ENCODE assay signal across 11 cellular contexts in genomic region chr19:53781332-53781731, GRCh38. TPM values are rescaled to one million over a fixed set of nuclear protein-coding genes. Genes with fewer than 3 reads are reported as not detected.
DNase-seq lines count a peak whose midpoint lies in the region; ATAC-seq, FAIRE-seq and TF ChIP-seq lines count a peak whose summit lies in the region.
"Not testable (repeated sequence)": the region's sequence is repeated elsewhere in the genome, so short reads cannot be mapped to it uniquely, and the experiment has no call there.
"Had no signal": no experiment of that assay in that cellular context is flagged by ENCODE, and none has a peak within 500 bp of the region (broad histone marks: within the 10 kb centered on the region; RNA-seq: fewer than 3 reads in every experiment).

No MANE protein-coding gene starts in this region.

- not testable (repeated sequence) for FAIRE-seq in H1 (lab: Jason Lieb, UNC); HepG2 (lab: Jason Lieb, UNC)

- 87% methylated on average over 8 of the region's 8 CpGs; no CpG with 5 or more reads in 1 of the 2 experiments for WGBS in H1 (ENCODE audit: extremely low coverage in 1 of 2, insufficient coverage in 1 of 2, insufficient read length in 1 of 2, insufficient replicate concordance in 2 of 2, low coverage in 1 of 2, low lambda C conversion rate in 2 of 2, missing lambda C conversion rate in 1 of 2), 2 experiments
- 45% methylated on average over 7 of the region's 8 CpGs for WGBS in HepG2 (ENCODE audit: low lambda C conversion rate)
- no CpG with 5 or more reads among the region's 8 CpGs for WGBS in neuronal stem cell (ENCODE audit: extremely low coverage in 2 of 2, insufficient read length in 2 of 2, insufficient replicate concordance in 1 of 2), 2 donors

- H3K36me3 ChIP-seq in GM23338 (ENCODE audit: insufficient read depth); H1 (ENCODE audit: control insufficient read depth in 2 of 4, insufficient read depth in 4 of 4, low read length in 3 of 4); HepG2 (replicated peaks in 1 of 2; ENCODE audit: control insufficient read depth in 1 of 2, insufficient read depth in 2 of 2, low read length in 2 of 2); neuronal stem cell (replicated peaks in 1 of 2; ENCODE audit: control insufficient read depth in 2 of 2, insufficient read depth in 2 of 2, low read length in 2 of 2): not testable (repeated sequence)

- H3K36me3 Mint-ChIP-seq in GM23338 (ENCODE audit: low read depth) (peaks cover 39% of the 10 kb centered on the region), WTC11 (peaks cover 14% of the 10 kb centered on the region)

- H3K4me1 ChIP-seq in GM23338 (ENCODE audit: insufficient read depth) (peaks cover 18% of the 10 kb centered on the region), HepG2 (ENCODE audit: insufficient read depth, low read length) (peaks cover 16% of the 10 kb centered on the region)
- not testable (repeated sequence) for H3K4me1 ChIP-seq in H1 (replicated peaks in 1 of 4; ENCODE audit: control insufficient read depth in 3 of 4, insufficient read depth in 4 of 4, low read length in 3 of 4); neuronal stem cell (ENCODE audit: control insufficient read depth in 2 of 2, insufficient read depth in 1 of 2, low read depth in 1 of 2, low read length in 2 of 2)

- not testable (repeated sequence) for H3K4ac ChIP-seq in H1 (replicated peaks; ENCODE audit: insufficient read length, low read depth, low read length); neuronal stem cell (ENCODE audit: low read length)

- POLR2A ChIA-PET in WTC11 (lab: Charles Lee); HepG2 (lab: Yijun Ruan, JAX): not testable (repeated sequence)
- POLR2A ChIA-PET in H1 (lab: Charles Lee; ENCODE audit: partially characterized antibody), result interaction anchor here (0.5 to 2.4 kb wide), 3 partner anchors 9 to 144 kb away, joined by 4 to 8 read pairs (median 5); partner anchors contain the start of gene MYADM

- CTCF ChIA-PET in WTC11 (lab: Charles Lee), result interaction anchor here (3.1 kb wide), 1 partner anchor 12 kb away, joined by 55 read pairs; no protein-coding TSS in a partner anchor
- CTCF ChIA-PET in H1 (lab: Charles Lee; ENCODE audit: partially characterized antibody), result interaction anchor here (0.9 to 1.3 kb wide), 3 partner anchors 10 to 28 kb away, joined by 3 to 5 read pairs (median 4); no protein-coding TSS in a partner anchor
- CTCF ChIA-PET in HepG2 (lab: Yijun Ruan, JAX; ENCODE audit: low intra/inter-chr PET ratio, low total read pairs), result not testable (repeated sequence)

- H3K79me2 ChIP-seq in GM23338 (replicated peaks; ENCODE audit: insufficient read depth); H1 (ENCODE audit: control insufficient read depth in 1 of 2, insufficient read depth in 2 of 2, low read length in 2 of 2); HepG2 (ENCODE audit: insufficient read depth, low read length): not testable (repeated sequence)

- H2BK12ac ChIP-seq in H1 (ENCODE audit: low read depth, low read length), result 0 out of 2 replicates have a peak overlapping the region, but pooled peaks have one; percentile 60
- H2BK12ac ChIP-seq in neuronal stem cell (ENCODE audit: low read length), result not testable (repeated sequence)

- H3K9me3 ChIP-seq in H1 (ENCODE audit: insufficient read depth in 2 of 2, low read depth in 1 of 2, low read length in 1 of 2), result peaks cover 10 to 19% of the 10 kb centered on the region in 2 experiments; a peak in 3 of 4 replicates
- not testable (repeated sequence) for H3K9me3 ChIP-seq in HepG2 (ENCODE audit: low read length); neuronal stem cell (replicated peaks in 1 of 2; ENCODE audit: control insufficient read depth in 2 of 2, insufficient read depth in 1 of 2, low read depth in 1 of 2, low read length in 2 of 2)

- H3K27me3 ChIP-seq in GM23338 (ENCODE audit: insufficient read depth); H1 (replicated peaks in 1 of 4; ENCODE audit: control insufficient read depth in 3 of 4, extremely low read depth in 1 of 4, insufficient read depth in 3 of 4, low read length in 3 of 4); HepG2 (ENCODE audit: control insufficient read depth in 1 of 2, insufficient read depth in 2 of 2, low read length in 2 of 2); neuronal stem cell (ENCODE audit: control insufficient read depth in 3 of 3, insufficient read depth in 3 of 3, low read depth in 1 of 3, low read length in 3 of 3): not testable (repeated sequence)

- not testable (repeated sequence) for H3K4me2 ChIP-seq in GM23338; H1 (ENCODE audit: insufficient read depth in 1 of 2, low read depth in 2 of 2, low read length in 2 of 2); HepG2 (ENCODE audit: low read depth, low read length)
- peak overlapping the region; percentile 2 for H3K4me2 ChIP-seq in neuronal stem cell (ENCODE audit: insufficient read depth, low read length, poor library complexity, severe bottlenecking)

- not testable (repeated sequence) for TF ChIP-seq POLR2A in H1 (IDR thresholded peaks at IDR 0.05; ENCODE audit: control extremely low read depth in 1 of 2, low read depth in 2 of 2, low read length in 2 of 2); HepG2 (IDR thresholded peaks at IDR 0.05; ENCODE audit: insufficient read depth in 1 of 2, low read depth in 2 of 2, low read length in 2 of 2)

- peaks cover 20% of the 10 kb centered on the region for H3K27me3 Mint-ChIP-seq in GM23338 (ENCODE audit: insufficient read depth, low read depth, poor library complexity)
- not testable (repeated sequence) for H3K27me3 Mint-ChIP-seq in WTC11 (ENCODE audit: low read depth)

- not testable (repeated sequence) for H4K5ac ChIP-seq in H1 (ENCODE audit: insufficient read length, low read depth, low read length)

- H3K9me2 ChIP-seq in GM23338 (ENCODE audit: insufficient read depth), result not testable (repeated sequence)

- peak overlapping the region; percentile 98 for H3K27ac ChIP-seq in GM23338 (ENCODE audit: low read depth)
- H3K27ac ChIP-seq in H1 (ENCODE audit: low read depth, low read length); HepG2 (ENCODE audit: extremely low read length, insufficient read depth, low read length); neuronal stem cell (replicated peaks; ENCODE audit: low read length): not testable (repeated sequence)

- not testable (repeated sequence) for TF ChIP-seq CTCF in GM23338 (conservative IDR thresholded peaks at IDR 0.05; ENCODE audit: low read depth in 2 of 2); WTC11 (IDR thresholded peaks at IDR 0.05); H1 (IDR thresholded peaks at IDR 0.05; ENCODE audit: control extremely low read depth in 1 of 3, insufficient read depth in 1 of 3, low read depth in 1 of 3, low read length in 3 of 3); HepG2 (CRISPR knock-in tag; IDR thresholded peaks at IDR 0.05)

- in situ Hi-C loops in HepG2 (cut with HindIII; ENCODE audit: extremely low pct_ligation_motif_present, low pct_unique_long_range_greater_than_20kb), result not testable (repeated sequence)

- not testable (repeated sequence) for H4K20me1 ChIP-seq in GM23338 (replicated peaks; ENCODE audit: insufficient read depth); H1 (replicated peaks in 1 of 2; ENCODE audit: control insufficient read depth in 1 of 2, insufficient read depth in 2 of 2, low read length in 2 of 2); HepG2 (ENCODE audit: insufficient read depth, low read length)

- H3K27ac Mint-ChIP-seq in GM23338, result not testable (repeated sequence)
- H3K27ac Mint-ChIP-seq in WTC11, result peak overlapping the region; percentile 68

- BruUV-seq in HepG2 (replicated peaks; lab: Mats Ljungman, UMichigan), result not testable (repeated sequence)

- not testable (repeated sequence) for H3K14ac ChIP-seq in H1 (ENCODE audit: insufficient read length); neuronal stem cell (ENCODE audit: low read length)

- not testable (repeated sequence) for H2BK120ac ChIP-seq in H1 (replicated peaks; ENCODE audit: low read depth, low read length); neuronal stem cell (ENCODE audit: low read depth, low read length)

- H3K79me1 ChIP-seq in H1 (ENCODE audit: low read depth, low read length); neuronal stem cell (ENCODE audit: low read depth, low read length): not testable (repeated sequence)

- peak overlapping the region; percentile 71; the same call in 1 of the 2 replicates for H4K8ac ChIP-seq in H1 (ENCODE audit: extremely low read depth, insufficient read depth, low read length)
- H4K8ac ChIP-seq in neuronal stem cell (ENCODE audit: low read depth, low read length), result not testable (repeated sequence)

- H2AK5ac ChIP-seq in H1 (ENCODE audit: low read depth, low read length); neuronal stem cell (ENCODE audit: low read depth, low read length): not testable (repeated sequence)

- not testable (repeated sequence) for H3K23ac ChIP-seq in H1 (ENCODE audit: insufficient read length); neuronal stem cell (ENCODE audit: low read depth, low read length, poor library complexity)

- not testable (repeated sequence) for TF ChIP-seq EP300 in H1 (IDR thresholded peaks at IDR 0.05; ENCODE audit: borderline replicate concordance in 1 of 2, low read depth in 2 of 2, low read length in 2 of 2); HepG2 (IDR thresholded peaks at IDR 0.05; ENCODE audit: low read depth in 2 of 2, low read length in 2 of 2); HepG2 (CRISPR knock-in tag; IDR thresholded peaks at IDR 0.05; ENCODE audit: borderline replicate concordance)

- H2BK5ac ChIP-seq in H1 (ENCODE audit: low read depth, low read length), result peak overlapping the region; percentile 98; the same call in 1 of the 2 replicates
- not testable (repeated sequence) for H2BK5ac ChIP-seq in neuronal stem cell (ENCODE audit: low read length)

- H3K4me1 Mint-ChIP-seq in GM23338 (peaks cover 16% of the 10 kb centered on the region), WTC11 (peaks cover 36% of the 10 kb centered on the region)

- H3K56ac ChIP-seq in H1 (replicated peaks; ENCODE audit: insufficient read length, low read depth, low read length), result not testable (repeated sequence)

- not testable (repeated sequence) for H2BK15ac ChIP-seq in H1 (ENCODE audit: low read length); neuronal stem cell (ENCODE audit: low read length)

- peak overlapping the region; percentile 68; the same call in 1 of the 2 replicates for H2BK20ac ChIP-seq in H1 (ENCODE audit: low read length)

- DNase-seq in GM23338 (ENCODE audit: low spot score); WTC11 (ENCODE audit: low spot score); H1 (ENCODE audit: low read depth in 1 of 2, low spot score in 2 of 2); HepG2 (ENCODE audit: low spot score); neuronal stem cell (ENCODE audit: low spot score): not testable (repeated sequence)

- peaks cover 12% of the 10 kb centered on the region; the same call in 1 of the 2 replicates for H3F3A ChIP-seq in GM23338 (replicated peaks; ENCODE audit: low read depth)

- not testable (repeated sequence) for TF ChIP-seq RAD21 in H1 (IDR thresholded peaks at IDR 0.05 in 1 of 2, conservative IDR thresholded peaks at IDR 0.05 in 1 of 2; ENCODE audit: low read depth in 2 of 2, low read length in 2 of 2); HepG2 (CRISPR knock-in tag; IDR thresholded peaks at IDR 0.05)

- not testable (repeated sequence) for H3K4me3 ChIP-seq in GM23338; H1 (ENCODE audit: extremely low read depth in 1 of 4, insufficient read depth in 2 of 4, low read depth in 3 of 4, low read length in 4 of 4); HepG2 (replicated peaks in 1 of 3; ENCODE audit: insufficient read depth in 1 of 3, low read depth in 2 of 3, low read length in 3 of 3); neuronal stem cell (ENCODE audit: low read length in 2 of 2)

- peaks cover 52% of the 10 kb centered on the region for H3K9me3 Mint-ChIP-seq in GM23338
- H3K9me3 Mint-ChIP-seq in WTC11, result not testable (repeated sequence)

- not testable (repeated sequence) for H2AFZ ChIP-seq in GM23338; H1 (ENCODE audit: low read length); HepG2 (ENCODE audit: low read length); neuronal stem cell (ENCODE audit: low read length)

- not testable (repeated sequence) for H3K9ac ChIP-seq in H1 (replicated peaks in 1 of 4; ENCODE audit: extremely low read depth in 1 of 4, low read depth in 3 of 4, low read length in 3 of 4); HepG2 (ENCODE audit: insufficient read depth, low read depth, low read length); neuronal stem cell (ENCODE audit: low read depth, low read length, poor library complexity)

- intact Hi-C loops in HepG2 (cut with micrococcal nuclease; ENCODE audit: unreplicated experiment), result not testable (repeated sequence)

- not testable (repeated sequence) for H3K4me3 Mint-ChIP-seq in GM23338, WTC11

- ATAC-seq in GM23338, WTC11, HepG2: not testable (repeated sequence)

- H4K91ac ChIP-seq in H1 (replicated peaks; ENCODE audit: insufficient read length, low read length); neuronal stem cell (ENCODE audit: low read depth, low read length, poor library complexity): not testable (repeated sequence)

- not testable (repeated sequence) for H3K18ac ChIP-seq in H1 (ENCODE audit: extremely low read depth, low read length); neuronal stem cell (ENCODE audit: low read length)

- H3K23me2 ChIP-seq in H1 (ENCODE audit: low read depth, low read length), result not testable (repeated sequence)

RNA-seq across cellular contexts. Expression of gene NLRP12, which starts 42.8 kb away (rescaled TPM):
- 7.5 and 8.4 TPM in 2 replicates for total RNA-seq in GM23338 (2014; rRNA removed; shearing (Covaris generic))
- polyA plus RNA-seq in GM23338 (2016; fragmentation: Nextera tagmentation; extraction: Ambion mirVana) (1.9 and 2.6 TPM in 2 replicates), H1 (2011; rRNA removed) (1.0 and 2.5 TPM in 2 replicates), HepG2 (2011; rRNA removed) (0.20 and 0.21 TPM in 2 replicates)
- total RNA-seq in WTC11 (2021) (4.7 to 5.6 TPM (median 4.9 TPM) in 3 replicates), HepG2 (2016; rRNA removed; fragmentation: Illumina TruSeq; extraction: Trizol) (0.10 and 0.15 TPM in 2 replicates)
- 1.8 and 1.9 TPM in 2 replicates for total RNA-seq in H1 (2021; fragmentation: NEBNext Ultra II Directional; extraction: Animal tissue kit (Norgen Biotek cat#: 25700))
- polyA plus RNA-seq in H1 (2011; cell fraction: cytosol; rRNA removed), result 2.1 TPM
- polyA plus RNA-seq in H1 (2011; cell fraction: nucleus; rRNA removed), result 2.9 TPM
- 0.69 to 1.5 TPM (median 1.1 TPM) in 4 replicates for polyA plus RNA-seq in H1 (2012, experiment 1 of 2)
- polyA plus RNA-seq in H1 (2012, experiment 2 of 2), result 0.89 TPM
- 1.8 TPM for polyA plus RNA-seq in H1 (2013, experiment 1 of 2)
- polyA plus RNA-seq in H1 (2013, experiment 2 of 2), result 1.7 TPM
- polyA minus RNA-seq in H1 (2011; rRNA and poly(A)+ RNA removed), result 2.8 and 5.0 TPM in 2 replicates
- 2.3 TPM for polyA minus RNA-seq in H1 (2011; cell fraction: cytosol; rRNA and poly(A)+ RNA removed)
- polyA minus RNA-seq in H1 (2011; cell fraction: nucleus; rRNA and poly(A)+ RNA removed), result 3.6 TPM
- total RNA-seq in HepG2 (2016; cell fraction: cytosol; rRNA removed; fragmentation: Illumina TruSeq; extraction: Trizol; ENCODE audit: low read depth), result 0.09 TPM in 1 of 2 replicates, not detected in the other
- total RNA-seq in HepG2 (2016; cell fraction: insoluble cytoplasmic fraction; rRNA removed; fragmentation: Illumina TruSeq; extraction: Trizol), result 0.04 and 0.10 TPM in 2 replicates
- total RNA-seq in HepG2 (2016; cell fraction: membrane; rRNA removed; fragmentation: Illumina TruSeq; extraction: Trizol), result 0.07 TPM in 1 of 2 replicates, not detected in the other
- not detected in 2 replicates for total RNA-seq in HepG2 (2016; cell fraction: nucleus; rRNA removed; fragmentation: Illumina TruSeq; extraction: Trizol)
- polyA plus RNA-seq in HepG2 (2011; cell fraction: cytosol; rRNA removed), result 0.23 and 0.40 TPM in 2 replicates
- polyA plus RNA-seq in HepG2 (2011; cell fraction: nucleus; rRNA removed), result 0.07 and 0.08 TPM in 2 replicates
- polyA plus RNA-seq in HepG2 (2012), result 0.07 and 0.11 TPM in 2 replicates
- 0.02 TPM in 1 of 2 replicates, not detected in the other for polyA plus RNA-seq in HepG2 (2016; cell fraction: cytosol; fragmentation: Illumina TruSeq; extraction: Trizol; ENCODE audit: low read depth)
- polyA plus RNA-seq in HepG2 (2016; cell fraction: insoluble cytoplasmic fraction; fragmentation: Illumina TruSeq; extraction: Trizol; ENCODE audit: low read depth), result 0.11 and 0.13 TPM in 2 replicates
- polyA plus RNA-seq in HepG2 (2016; cell fraction: membrane; fragmentation: Illumina TruSeq; extraction: Trizol; ENCODE audit: low read depth), result 0.07 TPM in 1 of 2 replicates, not detected in the other
- 0.15 TPM in 1 of 2 replicates, not detected in the other for polyA plus RNA-seq in HepG2 (2016; cell fraction: nucleus; fragmentation: Illumina TruSeq; extraction: Trizol; ENCODE audit: insufficient read depth, low read depth)
- 0.24 TPM in 1 of 2 replicates, not detected in the other for polyA minus RNA-seq in HepG2 (2011; rRNA and poly(A)+ RNA removed; ENCODE audit: low replicate concordance)
- not detected in 2 replicates for polyA minus RNA-seq in HepG2 (2011; cell fraction: cytosol; rRNA and poly(A)+ RNA removed)
- polyA minus RNA-seq in HepG2 (2011; cell fraction: nucleus; rRNA and poly(A)+ RNA removed), result 0.12 and 0.13 TPM in 2 replicates
- polyA plus RNA-seq in neuronal stem cell (2013, experiment 1 of 2), result 0.03 TPM
- polyA plus RNA-seq in neuronal stem cell (2013, experiment 2 of 2), result 0.01 TPM
- total RNA-seq: A673; Calu3; CD4-positive, alpha-beta memory T cell; CD4-positive, CD25-positive, alpha-beta regulatory T cell; CD8-positive, alpha-beta memory T cell had no signal
- polyA plus RNA-seq: AG04450; CD4-positive, alpha-beta memory T cell; CD4-positive, CD25-positive, alpha-beta regulatory T cell; CD8-positive, alpha-beta memory T cell had no signal
